In the genomic region with DNA sequence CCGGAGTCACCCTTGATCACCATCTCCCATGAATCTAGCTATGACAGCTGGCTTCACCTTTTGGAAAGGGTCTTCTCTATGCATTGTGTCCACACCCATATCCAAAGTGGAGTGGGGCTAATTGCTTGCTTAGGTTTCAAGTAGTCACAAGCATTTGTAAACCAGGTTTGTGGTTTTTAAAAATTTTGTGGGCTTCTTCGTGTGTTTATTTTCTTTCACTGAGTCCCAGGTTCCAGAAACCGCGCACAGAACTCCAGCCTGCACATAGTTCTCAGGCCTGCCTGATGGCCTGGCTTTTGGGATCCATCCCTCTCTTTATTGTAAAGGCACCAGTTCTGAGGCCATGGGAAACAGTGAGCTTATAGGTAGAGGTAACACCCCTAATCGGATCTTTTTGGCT, we compare ENCODE assay signal across 1 cellular context.
TF ChIP-seq lines count a peak whose summit lies in the region.

No MANE protein-coding gene starts in this region.

TF ChIP-seq in GM23338, 12 proteins besides CTCF, POLR2A, EP300 and RAD21 (continued from another document):
- TF ChIP-seq ZNF462 (CRISPR knock-in tag; IDR thresholded peaks at IDR 0.05) (no peak), NANOG (IDR thresholded peaks at IDR 0.05; ENCODE audit: borderline replicate concordance) (no peak), REST (IDR thresholded peaks at IDR 0.05; ENCODE audit: unreplicated experiment) (no peak), EZH2phosphoT487 (IDR thresholded peaks at IDR 0.05; ENCODE audit: unreplicated experiment) (no peak)
